ENCODE assay signal across 23 cellular contexts in genomic region chr6:28675600-28675999, GRCh38.
"Had no signal": no experiment of that assay in that cellular context is flagged by ENCODE, and none has a peak within 500 bp of the region (broad histone marks: within the 10 kb centered on the region; RNA-seq: fewer than 3 reads in every experiment).

No MANE protein-coding gene starts in this region.

- FAIRE-seq: endothelial cell of umbilical vein, frontal cortex, islet of Langerhans had no signal

- H3K9me3 ChIP-seq: neutrophil, psoas muscle, spleen, tibial nerve had no signal

- H3K9me3 Mint-ChIP-seq: nephron; stimulated activated memory B cell treated with anti-CD40 and anti-IgM and Interleukin-4, amounts not matched to agents 10 μg/mL and 1 μg/mL and 100 μg/mL, for 72 hours had no signal

- H3K4me3 ChIP-seq: coronary artery, heart left ventricle, psoas muscle, spleen, tibial nerve had no signal

- H3K36me3 ChIP-seq: heart left ventricle, neutrophil, spleen, tibial nerve had no signal

- ATAC-seq: heart left ventricle; psoas muscle; sciatic nerve; stimulated activated memory B cell treated with anti-CD40 and anti-IgM and Interleukin-4, amounts not matched to agents 10 μg/mL and 1 μg/mL and 100 μg/mL, for 72 hours had no signal

- H3K36me3 Mint-ChIP-seq: stimulated activated memory B cell treated with anti-CD40 and anti-IgM and Interleukin-4, amounts not matched to agents 10 μg/mL and 1 μg/mL and 100 μg/mL, for 72 hours had no signal

- H3K27ac Mint-ChIP-seq: endodermal cell; naive B cell; nephron; stimulated activated memory B cell treated with anti-CD40 and anti-IgM and Interleukin-4, amounts not matched to agents 10 μg/mL and 1 μg/mL and 100 μg/mL, for 72 hours; stimulated activated naive CD8-positive, alpha-beta T cell treated with anti-CD3 and anti-CD28 coated beads, Interleukin-15, Interleukin-2, amounts not matched to agents 100 ng/mL and 50 ng/mL, for 24 hours had no signal

- H3K27ac ChIP-seq: coronary artery, heart left ventricle, neutrophil, psoas muscle, spleen, tibial nerve had no signal

- H3K4me1 ChIP-seq: psoas muscle had no signal

- DNase-seq: effector CD4-positive, alpha-beta T cell; endodermal cell; heart left ventricle; hypothalamus; kidney glomerular epithelial cell; mesendoderm; naive B cell; psoas muscle; retina; spleen; stimulated activated CD4-positive, alpha-beta T cell treated with anti-CD3 and anti-CD28 coated beads, Interleukin-15, amount 100 ng/mL, for 24 hours; stimulated activated CD4-positive, alpha-beta T cell treated with anti-CD3 and anti-CD28 coated beads, Interleukin-1b, Interleukin-23, amount 100 ng/mL, for 48 hours; stimulated activated CD4-positive, alpha-beta T cell treated with anti-CD3 and anti-CD28 coated beads, Interleukin-4, amount 100 ng/mL, for 24 hours had no signal

- H3K4me3 Mint-ChIP-seq: naive B cell; stimulated activated memory B cell treated with anti-CD40 and anti-IgM and Interleukin-4, amounts not matched to agents 10 μg/mL and 1 μg/mL and 100 μg/mL, for 72 hours had no signal
